In genomic region chr15:71124937-71125755, GRCh38 we compare ENCODE assay signal across 22 cellular contexts. TPM values are rescaled to one million over a fixed set of nuclear protein-coding genes. Genes with fewer than 3 reads are reported as not detected.
DNase-seq lines count a peak whose midpoint lies in the region; ATAC-seq, FAIRE-seq and TF ChIP-seq lines count a peak whose summit lies in the region.
"Had no signal": no experiment of that assay in that cellular context is flagged by ENCODE, and none has a peak within 500 bp of the region (broad histone marks: within the 10 kb centered on the region; RNA-seq: fewer than 3 reads in every experiment).

No MANE protein-coding gene starts in this region.

- no peak overlapping the region for H3K56ac ChIP-seq in H9 (ENCODE audit: insufficient read length, low read depth, low read length)

- peak overlapping the region in 1 of 3 donors; percentile 18 for H3K9ac ChIP-seq in skeletal muscle tissue (ENCODE audit: low read depth in 1 of 3, low read length in 3 of 3)
- H3K9ac ChIP-seq in H9 (ENCODE audit: extremely low read depth, insufficient read length, low read length) = no peak overlapping the region

- H4K91ac ChIP-seq in H9 (ENCODE audit: insufficient read length, low read depth, low read length) = no peak overlapping the region

- H2BK15ac ChIP-seq in H9 (ENCODE audit: low read depth, low read length) = no peak overlapping the region

- no peak overlapping the region for H2AFZ ChIP-seq in H9 (ENCODE audit: low read length)
- H2AFZ ChIP-seq: PC-9 had no signal

- H3K4ac ChIP-seq in H9 (ENCODE audit: low read depth, low read length) = no peak overlapping the region

- H3K27ac ChIP-seq in skeletal muscle tissue (ENCODE audit: low read depth, low read length) (peak overlapping the region; percentile 48), H9 (ENCODE audit: insufficient read length, low read depth, low read length) (no peak overlapping the region)
- H3K27ac ChIP-seq: left lung, PC-9 had no signal

- H3K36me3 ChIP-seq in H7 (replicated peaks; ENCODE audit: control insufficient read depth, insufficient read depth, low read length) = no peaks in the 10 kb centered on the region
- no peaks in the 10 kb centered on the region for H3K36me3 ChIP-seq in skeletal muscle tissue (ENCODE audit: control insufficient read depth in 3 of 3, insufficient read depth in 3 of 3, low read length in 3 of 3)
- H3K36me3 ChIP-seq: left lung, ovary had no signal

- H3K23ac ChIP-seq in H9 (ENCODE audit: insufficient read length, low read depth, low read length) = no peak overlapping the region

- H3K27me3 ChIP-seq in H7 (ENCODE audit: control insufficient read depth, insufficient read depth, low read length) (no peaks in the 10 kb centered on the region), skeletal muscle tissue (ENCODE audit: control insufficient read depth in 3 of 3, insufficient read depth in 3 of 3, low read length in 3 of 3) (no peaks in the 10 kb centered on the region), H9 (ENCODE audit: insufficient read depth, low read length) (no peaks in the 10 kb centered on the region)
- H3K27me3 ChIP-seq: left lung, ovary had no signal

- H3K14ac ChIP-seq in H9 (ENCODE audit: insufficient read depth, low read length) = no peak overlapping the region

- H3K79me1 ChIP-seq in H9 (ENCODE audit: insufficient read depth, low read depth, low read length, poor library complexity, severe bottlenecking) = no peaks in the 10 kb centered on the region

- no peaks in the 10 kb centered on the region; a peak in 1 of 7 replicates for H3K36me3 Mint-ChIP-seq in H9 (ENCODE audit: insufficient read depth in 1 of 3, low read depth in 3 of 3)
- H3K36me3 Mint-ChIP-seq: CD4-positive, CD25-positive, alpha-beta regulatory T cell had no signal

- no CpG with 5 or more reads among the region's 8 CpGs for WGBS in H9 (ENCODE audit: extremely low coverage, insufficient read length, low lambda C conversion rate)

- peak; percentile 91 for FAIRE-seq in endometrium (lab: Jason Lieb, UNC)
- no peak for FAIRE-seq in RCC 7860 (lab: Jason Lieb, UNC)
- FAIRE-seq: GM12892 had no signal

- TF ChIP-seq CTCF in H9 (conservative IDR thresholded peaks at IDR 0.05) = no peak

- no peak overlapping the region for H2BK5ac ChIP-seq in H9 (ENCODE audit: insufficient read length, low read length)

- H3T11ph ChIP-seq in H9 (ENCODE audit: low read length) = no peak overlapping the region

- H4K5ac ChIP-seq in H9 (ENCODE audit: insufficient read length, low read depth, low read length) = no peak overlapping the region

- H3K9me3 Mint-ChIP-seq in H9 = no peaks in the 10 kb centered on the region
- H3K9me3 Mint-ChIP-seq: activated T-helper 2 cell treated with anti-CD3 and anti-CD28 coated beads, Interferon-gamma antibody, Interleukin-2, Interleukin-4, amounts not matched to agents 10 μg/mL and 5 μg/mL and 100 μg/mL, durations not matched to agents 14 hours and 24 hours and 36 hours; effector memory CD8-positive, alpha-beta T cell had no signal

- H3K4me3 ChIP-seq in H7 (ENCODE audit: insufficient read depth, low read depth, low read length) (no peak overlapping the region), skeletal muscle tissue (ENCODE audit: low read length in 3 of 3) (no peak overlapping the region)
- H3K4me3 ChIP-seq: left lung, ovary, PC-9, smooth muscle cell had no signal

- peaks cover 17 to 57% (median 30%) of the 10 kb centered on the region in 3 donors for H3K4me1 ChIP-seq in skeletal muscle tissue (ENCODE audit: control insufficient read depth in 3 of 3, insufficient read depth in 3 of 3, low read length in 3 of 3)
- H3K4me1 ChIP-seq in H9 (ENCODE audit: insufficient read depth, low read length) = no peaks in the 10 kb centered on the region; the same call in 1 of the 2 replicates
- H3K4me1 ChIP-seq: left lung had no signal

- no peaks in the 10 kb centered on the region for H3K9me3 ChIP-seq in skeletal muscle tissue (ENCODE audit: control insufficient read depth in 3 of 3, low read length in 3 of 3)
- no peaks in the 10 kb centered on the region for H3K9me3 ChIP-seq in H9 (ENCODE audit: control insufficient read depth, low read depth, low read length)
- H3K9me3 ChIP-seq: left lung, ovary had no signal

- peaks cover 34 to 37% of the 10 kb centered on the region in 2 experiments for H3K4me1 Mint-ChIP-seq in H9
- H3K4me1 Mint-ChIP-seq: CD4-positive, CD25-positive, alpha-beta regulatory T cell had no signal

- no peak overlapping the region for H4K8ac ChIP-seq in H9 (replicated peaks; ENCODE audit: insufficient read length, low read depth, low read length)

- H2AK5ac ChIP-seq in H9 (ENCODE audit: insufficient read length, low read length) = no peak overlapping the region

- no peaks in the 10 kb centered on the region for H3K79me2 ChIP-seq in H9 (ENCODE audit: insufficient read depth, low read length)

- H3K4me3 Mint-ChIP-seq in H9 = no peak overlapping the region
- H3K4me3 Mint-ChIP-seq: CD4-positive, CD25-positive, alpha-beta regulatory T cell; effector memory CD8-positive, alpha-beta T cell had no signal

- no peak overlapping the region for H2BK12ac ChIP-seq in H9 (ENCODE audit: insufficient read length, low read depth, low read length)

- H3K27me3 Mint-ChIP-seq in H9 (ENCODE audit: low read depth) = no peaks in the 10 kb centered on the region

- no peak overlapping the region for H3K18ac ChIP-seq in H9 (ENCODE audit: insufficient read length, low read depth, low read length)

- H3K4me2 ChIP-seq in H9 (ENCODE audit: insufficient read depth, insufficient read length, low read length) = no peak overlapping the region
- H3K4me2 ChIP-seq: PC-9, smooth muscle cell had no signal

- no peak for TF ChIP-seq POLR2A in GM18505 (IDR thresholded peaks at IDR 0.05; ENCODE audit: borderline replicate concordance, extremely low read depth, insufficient read depth, insufficient read length)

- peaks cover 2% of the 10 kb centered on the region for H4K20me1 ChIP-seq in H9 (ENCODE audit: control insufficient read depth, insufficient read depth, insufficient read length)

- no peaks in the 10 kb centered on the region for H3K23me2 ChIP-seq in H9 (ENCODE audit: insufficient read length, low read depth, low read length, poor library complexity, severe bottlenecking)

- peak; percentile 69 for ATAC-seq in left lobe of liver
- no peak for ATAC-seq in GM18505 (IDR thresholded peaks at IDR 0.05; ENCODE audit: unreplicated experiment)
- ATAC-seq: effector memory CD8-positive, alpha-beta T cell; left lung had no signal

- H2BK120ac ChIP-seq in H9 (ENCODE audit: low read depth, low read length, poor library complexity, severe bottlenecking) = no peak overlapping the region

- peak; percentile 40 for DNase-seq in H7
- DNase-seq in left lobe of liver (ENCODE audit: low spot score) = no peak
- no peak for DNase-seq in RCC 7860 (ENCODE audit: low spot score)
- DNase-seq in NCI-H1092 treated with DMSO at 0.1 percent for 48 hours (lab: John Stamatoyannopoulos, UW) = no peak
- DNase-seq in H9 = no peak
- DNase-seq: activated CD4-positive, CD25-positive, alpha-beta regulatory T cell treated with anti-CD3 and anti-CD28 coated beads, Interleukin-2, amount 50 U/mL, for 72 hours; caudate nucleus; CD4-positive, CD25-positive, alpha-beta regulatory T cell; DMS153; effector memory CD8-positive, alpha-beta T cell; left lung; NCI-H1417 treated with DMSO at 0.1 percent for 48 hours; NCI-H2171 treated with DMSO at 0.1 percent for 48 hours; PC-9 had no signal

- H3K27ac Mint-ChIP-seq in H9 = peak overlapping the region in 1 of 3 experiments; percentile 15; a peak in 1 of 7 replicates
- H3K27ac Mint-ChIP-seq: activated T-helper 2 cell treated with anti-CD3 and anti-CD28 coated beads, Interferon-gamma antibody, Interleukin-2, Interleukin-4, amounts not matched to agents 10 μg/mL and 5 μg/mL and 100 μg/mL, durations not matched to agents 14 hours and 24 hours and 36 hours; CD4-positive, CD25-positive, alpha-beta regulatory T cell; effector memory CD8-positive, alpha-beta T cell had no signal

- no peak overlapping the region for H2BK20ac ChIP-seq in H9 (ENCODE audit: low read depth, low read length, poor library complexity, severe bottlenecking)

RNA-seq across cellular contexts. Expression of gene THSD4, which starts 9.9 kb away (rescaled TPM):
- total RNA-seq in H7 (2014; rRNA removed; shearing (Covaris generic)) = 3.3 and 3.9 TPM in 2 replicates
- total RNA-seq in left lobe of liver = 19.5 TPM
- 15.7 TPM for total RNA-seq in skeletal muscle tissue
- total RNA-seq in H9 (2021) = 5.5 and 5.7 TPM in 2 replicates
- total RNA-seq: activated CD8-positive, alpha-beta memory T cell treated with anti-CD3 and anti-CD28 coated beads for 36 hours; activated T-helper 2 cell treated with anti-CD3 and anti-CD28 coated beads, Interferon-gamma antibody, Interleukin-2, Interleukin-4, amounts not matched to agents 10 μg/mL and 5 μg/mL and 100 μg/mL, durations not matched to agents 14 hours and 24 hours and 36 hours; CD4-positive, CD25-positive, alpha-beta regulatory T cell had no signal
